8 cellular contexts compared by ENCODE assay signal in the genomic region with DNA sequence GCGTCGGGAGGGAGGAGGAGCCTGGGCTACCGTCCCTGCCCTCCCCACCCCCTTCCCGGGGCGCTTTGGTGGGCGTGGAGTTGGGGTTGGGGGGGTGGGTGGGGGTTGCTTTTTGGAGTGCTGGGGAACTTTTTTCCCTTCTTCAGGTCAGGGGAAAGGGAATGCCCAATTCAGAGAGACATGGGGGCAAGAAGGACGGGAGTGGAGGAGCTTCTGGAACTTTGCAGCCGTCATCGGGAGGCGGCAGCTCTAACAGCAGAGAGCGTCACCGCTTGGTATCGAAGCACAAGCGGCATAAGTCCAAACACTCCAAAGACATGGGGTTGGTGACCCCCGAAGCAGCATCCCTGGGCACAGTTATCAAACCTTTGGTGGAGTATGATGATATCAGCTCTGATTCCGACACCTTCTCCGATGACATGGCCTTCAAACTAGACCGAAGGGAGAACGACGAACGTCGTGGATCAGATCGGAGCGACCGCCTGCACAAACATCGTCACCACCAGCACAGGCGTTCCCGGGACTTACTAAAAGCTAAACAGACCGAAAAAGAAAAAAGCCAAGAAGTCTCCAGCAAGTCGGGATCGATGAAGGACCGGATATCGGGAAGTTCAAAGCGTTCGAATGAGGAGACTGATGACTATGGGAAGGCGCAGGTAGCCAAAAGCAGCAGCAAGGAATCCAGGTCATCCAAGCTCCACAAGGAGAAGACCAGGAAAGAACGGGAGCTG. TPM values are rescaled to one million over a fixed set of nuclear protein-coding genes. Genes with fewer than 3 reads are reported as not detected.
DNase-seq lines count a peak whose midpoint lies in the region; ATAC-seq, FAIRE-seq and TF ChIP-seq lines count a peak whose summit lies in the region.

No MANE protein-coding gene starts in this region.

- 3% methylated on average over 31 of the region's 37 CpGs; no CpG with 5 or more reads in 1 of the 2 experiments for WGBS in H1 (ENCODE audit: extremely low coverage in 1 of 2, insufficient coverage in 1 of 2, insufficient read length in 1 of 2, insufficient replicate concordance in 2 of 2, low coverage in 1 of 2, low lambda C conversion rate in 2 of 2, missing lambda C conversion rate in 1 of 2), 2 experiments
- no CpG with 5 or more reads among the region's 37 CpGs for WGBS in mesendoderm (ENCODE audit: extremely low coverage, insufficient coverage, low lambda C conversion rate)

- H3K4me2 ChIP-seq in H1 (ENCODE audit: insufficient read depth in 1 of 2, low read depth in 2 of 2, low read length in 2 of 2) (peak overlapping the region; percentile 89 to 96), mesendoderm (ENCODE audit: low read length) (peak overlapping the region; percentile 79)

- peak overlapping the region; percentile 100 for H4K8ac ChIP-seq in H1 (ENCODE audit: extremely low read depth, insufficient read depth, low read length)
- H4K8ac ChIP-seq in mesendoderm (ENCODE audit: low read depth, low read length): no peak overlapping the region

- CTCF ChIA-PET in H1 (lab: Charles Lee; ENCODE audit: partially characterized antibody): interaction anchor here (2.3 kb wide), 1 partner anchor 10 kb away, joined by 10 read pairs; a partner anchor contains a TSS

- in situ Hi-C loops in GM13977 (cut with MboI; ENCODE audit: low pct_unique_long_range_greater_than_20kb, low sequenced_read_pairs, unreplicated experiment): no loop called here

- H2AK5ac ChIP-seq in H1 (ENCODE audit: low read depth, low read length) (no peak overlapping the region), mesendoderm (ENCODE audit: low read length) (no peak overlapping the region)

- TF ChIP-seq RAD21 in H1 (IDR thresholded peaks at IDR 0.05 in 1 of 2, conservative IDR thresholded peaks at IDR 0.05 in 1 of 2; ENCODE audit: low read depth in 2 of 2, low read length in 2 of 2): no peak

- H3K9me3 ChIP-seq in H1 (ENCODE audit: insufficient read depth in 2 of 2, low read depth in 1 of 2, low read length in 1 of 2): no peaks in the 10 kb centered on the region

- DNase-seq in AG08396 (ENCODE audit: low spot score) (peak; percentile 80), H1 (ENCODE audit: low read depth in 1 of 2, low spot score in 2 of 2) (peak in 1 of 2 experiments; percentile 54), mesendoderm (peak; percentile 37), stromal cell of bone marrow (ENCODE audit: low read depth) (peak; percentile 53), GM13977 (ENCODE audit: low spot score) (no peak)

- H3K9ac ChIP-seq in H1 (replicated peaks in 1 of 4; ENCODE audit: extremely low read depth in 1 of 4, low read depth in 3 of 4, low read length in 3 of 4): peak overlapping the region; percentile 94 to 100 (median 100)
- peak overlapping the region; percentile 95 for H3K9ac ChIP-seq in mesendoderm (ENCODE audit: low read length)

- H2BK5ac ChIP-seq in H1 (ENCODE audit: low read depth, low read length) (peak overlapping the region; percentile 99), mesendoderm (ENCODE audit: low read length) (no peak overlapping the region)

- H3K79me1 ChIP-seq in H1 (ENCODE audit: low read depth, low read length) (peaks cover 4% of the 10 kb centered on the region; the same call in 1 of the 2 replicates), mesendoderm (ENCODE audit: low read length) (peaks cover 2% of the 10 kb centered on the region)

- TF ChIP-seq CTCF in H1 (IDR thresholded peaks at IDR 0.05; ENCODE audit: control extremely low read depth in 1 of 3, insufficient read depth in 1 of 3, low read depth in 1 of 3, low read length in 3 of 3) (no peak), GM13977 (IDR thresholded peaks at IDR 0.05; ENCODE audit: extremely low read depth, insufficient read depth, missing control alignments) (no peak)

- no peak overlapping the region for H2AFZ ChIP-seq in H1 (ENCODE audit: low read length)

- H2BK20ac ChIP-seq in H1 (ENCODE audit: low read length): no peak overlapping the region

- H3K4me1 ChIP-seq in H1 (replicated peaks in 1 of 4; ENCODE audit: control insufficient read depth in 3 of 4, insufficient read depth in 4 of 4, low read length in 3 of 4): no peaks in the 10 kb centered on the region; a peak in 3 of 7 replicates
- H3K4me1 ChIP-seq in mesendoderm (ENCODE audit: control insufficient read depth, low read depth, low read length): no peaks in the 10 kb centered on the region

- no peak overlapping the region for H3K14ac ChIP-seq in H1 (ENCODE audit: insufficient read length)

- no peak for FAIRE-seq in H1 (lab: Jason Lieb, UNC)

- ATAC-seq in GM18870 (IDR thresholded peaks at IDR 0.05; ENCODE audit: unreplicated experiment) (peak; percentile 24), HG03521 (IDR thresholded peaks at IDR 0.05; ENCODE audit: unreplicated experiment) (peak; percentile 38)
- peak; percentile 78 to 82 for ATAC-seq in activated CD4-positive, CD25-positive, alpha-beta regulatory T cell treated with anti-CD3 and anti-CD28 coated beads, Interleukin-2, amount 50 U/mL, for 24 hours

- POLR2A ChIA-PET in H1 (lab: Charles Lee; ENCODE audit: partially characterized antibody): interaction anchor here (1.0 to 7.5 kb wide), 20 partner anchors 10 to 263 kb away, joined by 3 to 167 read pairs (median 5); a partner anchor contains a TSS

- H3K23me2 ChIP-seq in H1 (ENCODE audit: low read depth, low read length): peaks cover 13% of the 10 kb centered on the region

- H3K4me3 ChIP-seq in H1 (ENCODE audit: extremely low read depth in 1 of 4, insufficient read depth in 2 of 4, low read depth in 3 of 4, low read length in 4 of 4) (peak overlapping the region; percentile 65 to 95 (median 91)), mesendoderm (ENCODE audit: low read length) (peak overlapping the region; percentile 85)

- peak overlapping the region; percentile 98 for H3K27ac ChIP-seq in H1 (ENCODE audit: low read depth, low read length)
- no peak overlapping the region for H3K27ac ChIP-seq in mesendoderm (ENCODE audit: low read depth, low read length)

- H4K20me1 ChIP-seq in H1 (replicated peaks in 1 of 2; ENCODE audit: control insufficient read depth in 1 of 2, insufficient read depth in 2 of 2, low read length in 2 of 2): peaks cover 16 to 25% of the 10 kb centered on the region in 2 experiments

- TF ChIP-seq POLR2A in H1 (IDR thresholded peaks at IDR 0.05; ENCODE audit: control extremely low read depth in 1 of 2, low read depth in 2 of 2, low read length in 2 of 2): no peak; a peak in 1 of 3 replicates

- H3K18ac ChIP-seq in H1 (ENCODE audit: extremely low read depth, low read length) (no peak overlapping the region), mesendoderm (ENCODE audit: low read length) (peak overlapping the region; percentile 91)

- H3K36me3 ChIP-seq in H1 (ENCODE audit: control insufficient read depth in 2 of 4, insufficient read depth in 4 of 4, low read length in 3 of 4): peaks cover 0 to 3% (median 0%) of the 10 kb centered on the region in 4 experiments; a peak in 1 of 8 replicates
- H3K36me3 ChIP-seq in mesendoderm (ENCODE audit: control insufficient read depth, insufficient read depth, low read length): no peaks in the 10 kb centered on the region

- H2BK12ac ChIP-seq in H1 (ENCODE audit: low read depth, low read length): no peak overlapping the region

- H4K5ac ChIP-seq in H1 (ENCODE audit: insufficient read length, low read depth, low read length) (no peak overlapping the region), mesendoderm (ENCODE audit: low read length) (no peak overlapping the region)

- H3K56ac ChIP-seq in H1 (replicated peaks; ENCODE audit: insufficient read length, low read depth, low read length) (peak overlapping the region; percentile 99), mesendoderm (ENCODE audit: low read length) (peak overlapping the region; percentile 98)

- no peak overlapping the region for H3K4ac ChIP-seq in H1 (replicated peaks; ENCODE audit: insufficient read length, low read depth, low read length)
- H3K4ac ChIP-seq in mesendoderm (ENCODE audit: low read depth, low read length): no peak overlapping the region

- TF ChIP-seq EP300 in H1 (IDR thresholded peaks at IDR 0.05; ENCODE audit: borderline replicate concordance in 1 of 2, low read depth in 2 of 2, low read length in 2 of 2): no peak

- H3K23ac ChIP-seq in H1 (ENCODE audit: insufficient read length) (no peak overlapping the region), mesendoderm (ENCODE audit: low read length) (no peak overlapping the region)

- H2BK15ac ChIP-seq in H1 (ENCODE audit: low read length) (no peak overlapping the region), mesendoderm (replicated peaks; ENCODE audit: low read depth) (no peak overlapping the region)

- H4K91ac ChIP-seq in H1 (replicated peaks; ENCODE audit: insufficient read length, low read length): no peak overlapping the region

- H3K79me2 ChIP-seq in H1 (ENCODE audit: control insufficient read depth in 1 of 2, insufficient read depth in 2 of 2, low read length in 2 of 2): peaks cover 33 to 54% of the 10 kb centered on the region in 2 experiments
- H3K79me2 ChIP-seq in mesendoderm (ENCODE audit: control insufficient read depth, insufficient read depth, low read length): peaks cover 38% of the 10 kb centered on the region

- H2BK120ac ChIP-seq in H1 (replicated peaks; ENCODE audit: low read depth, low read length) (no peak overlapping the region), mesendoderm (ENCODE audit: low read depth, low read length) (no peak overlapping the region)

- no peaks in the 10 kb centered on the region for H3K27me3 ChIP-seq in H1 (replicated peaks in 1 of 4; ENCODE audit: control insufficient read depth in 3 of 4, extremely low read depth in 1 of 4, insufficient read depth in 3 of 4, low read length in 3 of 4)
- H3K27me3 ChIP-seq in mesendoderm (ENCODE audit: insufficient read depth, low read length, poor library complexity): no peaks in the 10 kb centered on the region

RNA-seq across cellular contexts. Expression of a gene that starts 0.8 kb away (rescaled TPM):
- 68.9 and 70.3 TPM in 2 replicates for total RNA-seq in H1 (2021; fragmentation: NEBNext Ultra II Directional; extraction: Animal tissue kit (Norgen Biotek cat#: 25700))
- 14.8 and 16.0 TPM in 2 replicates for polyA plus RNA-seq in H1 (2011; rRNA removed)
- 18.9 TPM for polyA plus RNA-seq in H1 (2011; cell fraction: cytosol; rRNA removed)
- polyA plus RNA-seq in H1 (2011; cell fraction: nucleus; rRNA removed): 39.7 TPM
- polyA plus RNA-seq in H1 (2012, experiment 1 of 2): 23.2 to 31.7 TPM (median 29.2 TPM) in 4 replicates
- 3.4 TPM for polyA plus RNA-seq in H1 (2012, experiment 2 of 2)
- polyA plus RNA-seq in H1 (2013, experiment 1 of 2): 25.7 TPM
- polyA plus RNA-seq in H1 (2013, experiment 2 of 2): 22.3 TPM
- 68.8 and 70.2 TPM in 2 replicates for polyA minus RNA-seq in H1 (2011; rRNA and poly(A)+ RNA removed)
- 50.0 TPM for polyA minus RNA-seq in H1 (2011; cell fraction: cytosol; rRNA and poly(A)+ RNA removed)
- 69.1 TPM for polyA minus RNA-seq in H1 (2011; cell fraction: nucleus; rRNA and poly(A)+ RNA removed)
- 37.0 TPM for polyA plus RNA-seq in mesendoderm (2013, experiment 1 of 2)
- 36.0 TPM for polyA plus RNA-seq in mesendoderm (2013, experiment 2 of 2)

RNA-seq across cellular contexts. Expression of a gene that starts 11.0 kb away (rescaled TPM):
- total RNA-seq in H1 (2021; fragmentation: NEBNext Ultra II Directional; extraction: Animal tissue kit (Norgen Biotek cat#: 25700)): 56.5 and 57.6 TPM in 2 replicates
- polyA plus RNA-seq in H1 (2011; rRNA removed): 17.8 and 24.7 TPM in 2 replicates
- 23.1 TPM for polyA plus RNA-seq in H1 (2011; cell fraction: cytosol; rRNA removed)
- 24.9 TPM for polyA plus RNA-seq in H1 (2011; cell fraction: nucleus; rRNA removed)
- polyA plus RNA-seq in H1 (2012, experiment 1 of 2): 22.3 to 40.1 TPM (median 28.1 TPM) in 4 replicates
- 1.8 TPM for polyA plus RNA-seq in H1 (2012, experiment 2 of 2)
- polyA plus RNA-seq in H1 (2013, experiment 1 of 2): 29.8 TPM
- 30.5 TPM for polyA plus RNA-seq in H1 (2013, experiment 2 of 2)
- 61.0 and 78.2 TPM in 2 replicates for polyA minus RNA-seq in H1 (2011; rRNA and poly(A)+ RNA removed)
- polyA minus RNA-seq in H1 (2011; cell fraction: cytosol; rRNA and poly(A)+ RNA removed): 30.3 TPM
- polyA minus RNA-seq in H1 (2011; cell fraction: nucleus; rRNA and poly(A)+ RNA removed): 48.9 TPM
- polyA plus RNA-seq in mesendoderm (2013, experiment 1 of 2): 40.4 TPM
- 40.3 TPM for polyA plus RNA-seq in mesendoderm (2013, experiment 2 of 2)

Comparison
In these comparisons a context has a peak if more than half of its experiments do, and no peak if none do; other contexts are left out.
1. ATAC-seq: peak in every context shown above with its lines; median percentile 80 in activated CD4-positive, CD25-positive, alpha-beta regulatory T cell treated with anti-CD3 and anti-CD28 coated beads, Interleukin-2, amount 50 U/mL, for 24 hours; 38 in HG03521; 24 in GM18870.